Comparison of ENCODE assay signal across 14 cellular contexts in the genomic region with DNA sequence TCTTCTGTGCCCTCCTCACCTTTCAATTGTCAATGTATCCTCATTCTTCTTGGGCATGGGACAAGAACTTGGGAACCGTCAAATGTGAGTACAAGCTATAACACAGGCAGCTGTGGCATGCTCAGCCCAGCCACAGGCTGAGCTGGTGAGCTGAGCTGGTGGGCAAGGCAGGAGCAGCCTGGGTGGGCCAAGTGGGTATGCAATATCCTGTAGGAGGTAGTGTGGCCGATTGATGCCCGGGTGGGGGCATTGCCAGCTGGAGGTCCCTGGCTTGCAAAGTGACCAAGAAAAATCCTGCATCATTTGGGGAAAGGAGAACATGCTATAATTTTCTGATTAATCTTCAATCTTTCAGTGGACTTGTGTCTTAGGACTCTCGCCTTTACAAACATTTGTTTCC.
DNase-seq lines count a peak whose midpoint lies in the region; ATAC-seq and TF ChIP-seq lines count a peak whose summit lies in the region.
"Had no signal": no experiment of that assay in that cellular context is flagged by ENCODE, and none has a peak within 500 bp of the region (broad histone marks: within the 10 kb centered on the region; RNA-seq: fewer than 3 reads in every experiment).

No MANE protein-coding gene starts in this region.

- H3K27ac Mint-ChIP-seq in nephron progenitor cell (peak overlapping the region; percentile 21), endothelial cell (ENCODE audit: unreplicated experiment) (no peak overlapping the region)
- H3K27ac Mint-ChIP-seq: CD4-positive, alpha-beta memory T cell; H9 had no signal

- ATAC-seq in stimulated activated naive CD8-positive, alpha-beta T cell treated with anti-CD3 and anti-CD28 coated beads, Interleukin-15, Interleukin-2, amounts not matched to agents 100 U/mL and 50 U/mL, for 24 hours: no peak
- ATAC-seq: A549, HepG2 had no signal

- DNase-seq in NAMALWA (ENCODE audit: low spot score): peak; percentile 18
- DNase-seq in amniotic epithelial cell (ENCODE audit: low read depth): peak; percentile 1
- DNase-seq in nephron progenitor cell: no peak
- no peak for DNase-seq in OCI-M2 (lab: John Stamatoyannopoulos, UW; ENCODE audit: unreplicated experiment)
- DNase-seq in stimulated activated naive CD8-positive, alpha-beta T cell treated with anti-CD3 and anti-CD28 coated beads, Interleukin-15, Interleukin-2, amounts not matched to agents 100 U/mL and 50 U/mL, for 24 hours: no peak
- DNase-seq in endothelial cell (ENCODE audit: low spot score): no peak
- DNase-seq: BE2C; CD4-positive, alpha-beta memory T cell; DND-41; GDM1; GOT3; H9 had no signal

- TF ChIP-seq CTCF in nephron progenitor cell (IDR thresholded peaks at IDR 0.05) (no peak), endothelial cell (IDR thresholded peaks at IDR 0.05; ENCODE audit: unreplicated experiment) (no peak)

- H3K4me1 Mint-ChIP-seq in nephron progenitor cell (no peaks in the 10 kb centered on the region), endothelial cell (ENCODE audit: unreplicated experiment) (no peaks in the 10 kb centered on the region)
- H3K4me1 Mint-ChIP-seq: CD4-positive, alpha-beta memory T cell; H9 had no signal

- H3K4me3 Mint-ChIP-seq in nephron progenitor cell: no peak overlapping the region
- H3K4me3 Mint-ChIP-seq in endothelial cell (ENCODE audit: unreplicated experiment): no peak overlapping the region
- H3K4me3 Mint-ChIP-seq: CD4-positive, alpha-beta memory T cell; H9 had no signal

- H3K36me3 Mint-ChIP-seq in nephron progenitor cell (ENCODE audit: low read depth) (no peaks in the 10 kb centered on the region), endothelial cell (ENCODE audit: low read depth, unreplicated experiment) (no peaks in the 10 kb centered on the region)
- H3K36me3 Mint-ChIP-seq: CD4-positive, alpha-beta memory T cell had no signal

- peaks cover 2% of the 10 kb centered on the region for H3K27me3 Mint-ChIP-seq in nephron progenitor cell (ENCODE audit: low read depth, poor library complexity)
- H3K27me3 Mint-ChIP-seq in endothelial cell (ENCODE audit: unreplicated experiment): no peaks in the 10 kb centered on the region
- H3K27me3 Mint-ChIP-seq: CD4-positive, alpha-beta memory T cell had no signal

- H3K9me3 Mint-ChIP-seq in nephron progenitor cell: peaks cover 13% of the 10 kb centered on the region
- no peaks in the 10 kb centered on the region for H3K9me3 Mint-ChIP-seq in endothelial cell (ENCODE audit: unreplicated experiment)

Comparison
In these comparisons a context has a peak if more than half of its experiments do, and no peak if none do; other contexts are left out.
1. DNase-seq: peak in NAMALWA (single experiment) and amniotic epithelial cell (single experiment); none in nephron progenitor cell (single experiment), OCI-M2 (single experiment), stimulated activated naive CD8-positive, alpha-beta T cell treated with anti-CD3 and anti-CD28 coated beads, Interleukin-15, Interleukin-2, amounts not matched to agents 100 U/mL and 50 U/mL, for 24 hours (single experiment) and endothelial cell (single experiment).